ENCODE assay signal across 8 cellular contexts in the genomic region with DNA sequence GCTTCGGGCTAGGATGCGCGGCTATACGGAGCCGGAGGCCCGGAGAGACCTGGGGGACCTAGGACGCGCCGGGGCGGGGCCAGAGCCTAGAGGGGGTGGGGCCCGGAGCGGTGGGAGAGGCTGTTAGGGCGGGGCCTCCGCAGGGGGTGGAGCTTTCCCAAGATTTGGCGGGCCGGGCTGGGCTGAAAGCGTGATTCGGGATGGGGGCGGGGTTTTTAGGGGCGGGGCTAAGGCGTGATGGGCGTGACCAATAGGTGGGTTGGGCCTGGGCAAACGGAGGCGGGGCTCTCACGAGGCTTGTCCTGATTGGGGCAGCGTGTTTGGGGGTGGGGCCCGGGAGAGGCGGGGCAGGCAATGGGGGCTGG. TPM values are rescaled to one million over a fixed set of nuclear protein-coding genes. Genes with fewer than 3 reads are reported as not detected.
DNase-seq lines count a peak whose midpoint lies in the region; ATAC-seq and TF ChIP-seq lines count a peak whose summit lies in the region.

No MANE protein-coding gene starts in this region.

- H3K9me3 Mint-ChIP-seq in activated CD4-positive, alpha-beta T cell treated with anti-CD3 and anti-CD28 coated beads, Interleukin-2, amount 10 ng/mL, durations not matched to agents 7 days and 5 days: peaks cover 5% of the 10 kb centered on the region

- CTCF ChIA-PET in activated CD4-positive, alpha-beta T cell treated with anti-CD3 and anti-CD28 coated beads, Interleukin-2, amount 10 ng/mL, durations not matched to agents 7 days and 5 days (lab: Charles Lee): interaction anchor here (0.6 to 2.9 kb wide), 7 partner anchors 20 to 447 kb away, joined by 3 to 12 read pairs (median 4); a partner anchor contains a TSS

- TF ChIP-seq POLR2A in GM19099 (IDR thresholded peaks at IDR 0.05; ENCODE audit: extremely low read depth, insufficient read length, low read depth): peak; percentile 29

- POLR2A ChIA-PET in activated CD4-positive, alpha-beta T cell treated with anti-CD3 and anti-CD28 coated beads, Interleukin-2, amount 10 ng/mL, durations not matched to agents 7 days and 5 days (lab: Charles Lee): interaction anchor here (0.7 kb wide), 1 partner anchor 69 kb away, joined by 4 read pairs; a partner anchor contains a TSS

- ATAC-seq in HG03432 (IDR thresholded peaks at IDR 0.05; ENCODE audit: unreplicated experiment): peak; percentile 42

- peak overlapping the region; percentile 100 for H3K27ac ChIP-seq in coronary artery

- H3K4me3 ChIP-seq in coronary artery: peak overlapping the region; percentile 92

- H3K27me3 Mint-ChIP-seq in activated CD4-positive, alpha-beta T cell treated with anti-CD3 and anti-CD28 coated beads, Interleukin-2, amount 10 ng/mL, durations not matched to agents 7 days and 5 days: no peaks in the 10 kb centered on the region

- TF ChIP-seq CTCF in coronary artery (IDR thresholded peaks at IDR 0.05): no peak

- DNase-seq in Ammon's horn (ENCODE audit: low spot score) (peak; percentile 96), NCI-H510A treated with DMSO at 0.1 percent for 48 hours (lab: John Stamatoyannopoulos, UW) (peak; percentile 69), coronary artery (ENCODE audit: low spot score) (peak; percentile 96), left kidney (ENCODE audit: low read depth, low spot score) (peak; percentile 96)
- peak; percentile 94 for DNase-seq in activated CD4-positive, alpha-beta T cell treated with anti-CD3 and anti-CD28 coated beads, Interleukin-2, amount 10 ng/mL, durations not matched to agents 7 days and 5 days
- peak; percentile 86 to 90 for DNase-seq in stimulated activated CD4-positive, alpha-beta T cell treated with anti-CD3 and anti-CD28 coated beads, Interleukin-1b, Interleukin-23, amount 100 ng/mL, for 4 hours (ENCODE audit: low read depth in 2 of 2)

- H3K27ac Mint-ChIP-seq in activated CD4-positive, alpha-beta T cell treated with anti-CD3 and anti-CD28 coated beads, Interleukin-2, amount 10 ng/mL, durations not matched to agents 7 days and 5 days: peak overlapping the region; percentile 86

- peak overlapping the region; percentile 67 for H3K4me3 Mint-ChIP-seq in activated CD4-positive, alpha-beta T cell treated with anti-CD3 and anti-CD28 coated beads, Interleukin-2, amount 10 ng/mL, durations not matched to agents 7 days and 5 days

- peaks cover 11% of the 10 kb centered on the region for H3K36me3 Mint-ChIP-seq in activated CD4-positive, alpha-beta T cell treated with anti-CD3 and anti-CD28 coated beads, Interleukin-2, amount 10 ng/mL, durations not matched to agents 7 days and 5 days (ENCODE audit: low read depth)

- H3K4me1 Mint-ChIP-seq in activated CD4-positive, alpha-beta T cell treated with anti-CD3 and anti-CD28 coated beads, Interleukin-2, amount 10 ng/mL, durations not matched to agents 7 days and 5 days: peaks cover 37% of the 10 kb centered on the region

RNA-seq across cellular contexts. Expression of a gene that starts 0.4 kb away (rescaled TPM):
- 100 to 1,000 TPM; 104 to 107 TPM for total RNA-seq in activated CD4-positive, alpha-beta T cell treated with anti-CD3 and anti-CD28 coated beads, Interleukin-2, amount 10 ng/mL, durations not matched to agents 7 days and 5 days

RNA-seq across cellular contexts. Expression of a gene that starts 22.5 kb away (rescaled TPM):
- total RNA-seq in activated CD4-positive, alpha-beta T cell treated with anti-CD3 and anti-CD28 coated beads, Interleukin-2, amount 10 ng/mL, durations not matched to agents 7 days and 5 days: 10 to 100 TPM; 26.4 to 29.0 TPM

RNA-seq across cellular contexts. Expression of a gene that starts 26.6 kb away (rescaled TPM):
- total RNA-seq in activated CD4-positive, alpha-beta T cell treated with anti-CD3 and anti-CD28 coated beads, Interleukin-2, amount 10 ng/mL, durations not matched to agents 7 days and 5 days: not detected

RNA-seq across cellular contexts. Expression of a gene that starts 47.5 kb away (rescaled TPM):
- 1 to 10 TPM; 1.3 to 2.7 TPM for total RNA-seq in activated CD4-positive, alpha-beta T cell treated with anti-CD3 and anti-CD28 coated beads, Interleukin-2, amount 10 ng/mL, durations not matched to agents 7 days and 5 days

RNA-seq across cellular contexts. Expression of a gene that starts 54.2 kb away (rescaled TPM):
- total RNA-seq in activated CD4-positive, alpha-beta T cell treated with anti-CD3 and anti-CD28 coated beads, Interleukin-2, amount 10 ng/mL, durations not matched to agents 7 days and 5 days: 100 to 1,000 TPM; 248 to 265 TPM

Comparison
In these comparisons a context has a peak if more than half of its experiments do, and no peak if none do; other contexts are left out.
1. Peak in every context shown above with its lines: DNase-seq, ATAC-seq, H3K4me3 ChIP-seq and H3K27ac ChIP-seq.